ENCODE assay signal across 9 cellular contexts in the genomic region with DNA sequence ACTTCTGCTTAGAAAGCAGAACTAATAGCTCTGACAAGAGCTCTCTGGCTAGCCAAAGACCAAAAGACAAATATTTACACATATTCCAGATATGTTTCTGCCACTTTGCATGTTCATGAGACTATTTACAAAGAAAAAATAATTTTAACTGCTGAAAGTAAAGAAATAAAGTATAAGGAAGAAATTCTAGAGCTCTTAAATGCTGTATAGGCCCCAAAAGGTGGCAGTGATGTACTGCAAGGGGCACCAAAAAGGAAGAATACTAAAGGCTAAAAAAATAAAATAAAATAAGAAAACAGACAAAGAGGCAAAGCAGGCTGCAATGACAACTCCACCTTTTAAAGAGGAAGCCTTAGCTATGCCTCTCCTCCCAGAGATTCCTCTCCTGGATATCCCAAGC. TPM values are rescaled to one million over a fixed set of nuclear protein-coding genes. Genes with fewer than 3 reads are reported as not detected.
DNase-seq lines count a peak whose midpoint lies in the region; ATAC-seq and TF ChIP-seq lines count a peak whose summit lies in the region.
"Had no signal": no experiment of that assay in that cellular context is flagged by ENCODE, and none has a peak within 500 bp of the region (broad histone marks: within the 10 kb centered on the region; RNA-seq: fewer than 3 reads in every experiment).

No MANE protein-coding gene starts in this region.

- TF ChIP-seq EP300 in transverse colon (IDR thresholded peaks at IDR 0.05; ENCODE audit: low read depth): no peak

- no peaks in the 10 kb centered on the region for H3K9me3 Mint-ChIP-seq in activated naive CD4-positive, alpha-beta T cell treated with anti-CD3 and anti-CD28 coated beads, Interleukin-2, amount 50 U/mL, for 24 hours
- no peaks in the 10 kb centered on the region for H3K9me3 Mint-ChIP-seq in activated naive CD4-positive, alpha-beta T cell treated with anti-CD3 and anti-CD28 coated beads for 36 hours
- H3K9me3 Mint-ChIP-seq in activated naive CD4-positive, alpha-beta T cell treated with anti-CD3 and anti-CD28 coated beads, Interleukin-2, amount 10 ng/mL, durations not matched to agents 7 days and 5 days: peaks cover 7% of the 10 kb centered on the region

- intact Hi-C loops in activated naive CD4-positive, alpha-beta T cell treated with anti-CD3 and anti-CD28 coated beads for 36 hours (cut with micrococcal nuclease): loop anchor here (1.0 to 10.0 kb wide), 3 partner anchors 195 to 308 kb away; partner anchors contain the start of gene STYK1
- intact Hi-C loops in transverse colon (cut with DNase I; ENCODE audit: low total_unique reads): no loop called here
- intact Hi-C loops in aorta (cut with DNase I): loop anchor here in 1 of 2 donors (10.0 kb wide), 1 partner anchor 152 kb away; the partner anchor contains the start of gene GABARAPL1

- CTCF ChIA-PET in activated naive CD4-positive, alpha-beta T cell treated with anti-CD3 and anti-CD28 coated beads for 36 hours (lab: Charles Lee): interaction anchor here (0.5 to 2.2 kb wide), 6 partner anchors 9 to 218 kb away, joined by 3 to 10 read pairs (median 4); no protein-coding TSS in a partner anchor
- CTCF ChIA-PET in activated naive CD4-positive, alpha-beta T cell treated with anti-CD3 and anti-CD28 coated beads, Interleukin-2, amount 10 ng/mL, durations not matched to agents 7 days and 5 days (lab: Charles Lee): interaction anchor here (1.6 kb wide), 1 partner anchor 31 kb away, joined by 4 read pairs; no protein-coding TSS in a partner anchor

- no peak for TF ChIP-seq POLR2A in transverse colon (IDR thresholded peaks at IDR 0.05)

- H3K4me3 ChIP-seq in fibroblast of villous mesenchyme (ENCODE audit: low read depth, low read length) (no peak overlapping the region), transverse colon (no peak overlapping the region), aorta (ENCODE audit: low read length in 2 of 2) (no peak overlapping the region)

- H3K36me3 ChIP-seq in transverse colon (no peaks in the 10 kb centered on the region), aorta (ENCODE audit: control insufficient read depth in 1 of 2, insufficient read depth in 2 of 2, low read length in 1 of 2) (no peaks in the 10 kb centered on the region)

- no peaks in the 10 kb centered on the region for H3K27me3 ChIP-seq in transverse colon
- H3K27me3 ChIP-seq in aorta (ENCODE audit: control insufficient read depth in 1 of 2, insufficient read depth in 2 of 2, low read length in 1 of 2): no peaks in the 10 kb centered on the region

- no peak for ATAC-seq in GM19452 (IDR thresholded peaks at IDR 0.05; ENCODE audit: unreplicated experiment)
- ATAC-seq in aorta (ENCODE audit: low FRiP score): no peak

- H3K27ac Mint-ChIP-seq in activated naive CD4-positive, alpha-beta T cell treated with anti-CD3 and anti-CD28 coated beads, Interleukin-2, amount 50 U/mL, for 24 hours: peak overlapping the region; percentile 63
- no peak overlapping the region for H3K27ac Mint-ChIP-seq in activated naive CD4-positive, alpha-beta T cell treated with anti-CD3 and anti-CD28 coated beads for 36 hours
- H3K27ac Mint-ChIP-seq in activated naive CD4-positive, alpha-beta T cell treated with anti-CD3 and anti-CD28 coated beads, Interleukin-2, amount 10 ng/mL, durations not matched to agents 7 days and 5 days: no peak overlapping the region

- peak; percentile 34 for TF ChIP-seq CTCF in fibroblast of villous mesenchyme (IDR thresholded peaks at IDR 0.05; ENCODE audit: insufficient read depth, low read depth, low read length)
- TF ChIP-seq CTCF in transverse colon (IDR thresholded peaks at IDR 0.05): peak in 4 of 5 experiments; percentile 8 to 24 (median 20)

- peaks cover 4% of the 10 kb centered on the region for H3K36me3 Mint-ChIP-seq in activated naive CD4-positive, alpha-beta T cell treated with anti-CD3 and anti-CD28 coated beads, Interleukin-2, amount 50 U/mL, for 24 hours
- H3K36me3 Mint-ChIP-seq in activated naive CD4-positive, alpha-beta T cell treated with anti-CD3 and anti-CD28 coated beads for 36 hours (ENCODE audit: low read depth): no peaks in the 10 kb centered on the region
- peaks cover 2% of the 10 kb centered on the region for H3K36me3 Mint-ChIP-seq in activated naive CD4-positive, alpha-beta T cell treated with anti-CD3 and anti-CD28 coated beads, Interleukin-2, amount 10 ng/mL, durations not matched to agents 7 days and 5 days

- in situ Hi-C loops in transverse colon (cut with MboI; ENCODE audit: low pct_ligation_motif_present in 1 of 4, low pct_unique_long_range_greater_than_20kb in 1 of 4, low sequenced_read_pairs in 3 of 4): no loop called here

- DNase-seq in activated naive CD4-positive, alpha-beta T cell treated with anti-CD3 and anti-CD28 coated beads for 36 hours: no peak
- DNase-seq in RKO (ENCODE audit: low spot score) (peak; percentile 69), fibroblast of villous mesenchyme (ENCODE audit: low read depth) (peak; percentile 45), transverse colon (no peak), aorta (no peak)
- DNase-seq in activated naive CD4-positive, alpha-beta T cell treated with anti-CD3 and anti-CD28 coated beads, Interleukin-2, amount 10 ng/mL, durations not matched to agents 7 days and 5 days: no peak

- no peaks in the 10 kb centered on the region for H3K27me3 Mint-ChIP-seq in activated naive CD4-positive, alpha-beta T cell treated with anti-CD3 and anti-CD28 coated beads, Interleukin-2, amount 50 U/mL, for 24 hours
- H3K27me3 Mint-ChIP-seq in activated naive CD4-positive, alpha-beta T cell treated with anti-CD3 and anti-CD28 coated beads for 36 hours (ENCODE audit: low read depth): no peaks in the 10 kb centered on the region
- peaks cover 10% of the 10 kb centered on the region for H3K27me3 Mint-ChIP-seq in activated naive CD4-positive, alpha-beta T cell treated with anti-CD3 and anti-CD28 coated beads, Interleukin-2, amount 10 ng/mL, durations not matched to agents 7 days and 5 days

- peaks cover 26% of the 10 kb centered on the region for H3K4me1 Mint-ChIP-seq in activated naive CD4-positive, alpha-beta T cell treated with anti-CD3 and anti-CD28 coated beads, Interleukin-2, amount 50 U/mL, for 24 hours
- H3K4me1 Mint-ChIP-seq in activated naive CD4-positive, alpha-beta T cell treated with anti-CD3 and anti-CD28 coated beads for 36 hours (ENCODE audit: low read depth): peaks cover 10% of the 10 kb centered on the region
- H3K4me1 Mint-ChIP-seq in activated naive CD4-positive, alpha-beta T cell treated with anti-CD3 and anti-CD28 coated beads, Interleukin-2, amount 10 ng/mL, durations not matched to agents 7 days and 5 days: peaks cover 4% of the 10 kb centered on the region

- H3K27ac ChIP-seq in transverse colon (peak overlapping the region; percentile 89 to 96 (median 94)), aorta (ENCODE audit: low read depth in 1 of 2, low read length in 2 of 2) (peak overlapping the region in 1 of 2 donors; percentile 80)

- H3K4me1 ChIP-seq in transverse colon (peaks cover 13 to 50% (median 35%) of the 10 kb centered on the region in 4 donors), aorta (ENCODE audit: control insufficient read depth in 1 of 2, insufficient read depth in 2 of 2, low read length in 2 of 2) (no peaks in the 10 kb centered on the region)

- H3K9me3 ChIP-seq in transverse colon: no peaks in the 10 kb centered on the region
- no peaks in the 10 kb centered on the region for H3K9me3 ChIP-seq in aorta (ENCODE audit: control insufficient read depth, low read length)

- no peak overlapping the region for H3K4me3 Mint-ChIP-seq in activated naive CD4-positive, alpha-beta T cell treated with anti-CD3 and anti-CD28 coated beads, Interleukin-2, amount 50 U/mL, for 24 hours
- no peak overlapping the region for H3K4me3 Mint-ChIP-seq in activated naive CD4-positive, alpha-beta T cell treated with anti-CD3 and anti-CD28 coated beads for 36 hours
- H3K4me3 Mint-ChIP-seq in activated naive CD4-positive, alpha-beta T cell treated with anti-CD3 and anti-CD28 coated beads, Interleukin-2, amount 10 ng/mL, durations not matched to agents 7 days and 5 days: no peak overlapping the region

RNA-seq across cellular contexts. Expression of gene KLRK1, which starts 23.0 kb away (rescaled TPM):
- under 1 TPM; 0.35 to 0.50 TPM for total RNA-seq in activated naive CD4-positive, alpha-beta T cell treated with anti-CD3 and anti-CD28 coated beads for 36 hours
- total RNA-seq in fibroblast of villous mesenchyme (not detected in 2 replicates), transverse colon (1 to 10 TPM in 3 of 4 donors, not detected in 1; 4.9 to 5.4 (median 5.0) TPM), aorta (1 to 10 TPM; 1.9 to 3.5 TPM)
- polyA plus RNA-seq in aorta: 1 to 10 TPM in 1 of 2 donors, under 1 TPM in 1; 0.59 to 1.5 TPM
- total RNA-seq: Daoy had no signal

RNA-seq across cellular contexts. Expression of gene KLRC4, which starts 42.7 kb away (rescaled TPM):
- not detected for total RNA-seq in activated naive CD4-positive, alpha-beta T cell treated with anti-CD3 and anti-CD28 coated beads for 36 hours
- not detected in 2 replicates for total RNA-seq in fibroblast of villous mesenchyme
- 1 to 10 TPM in 2 of 4 donors, not detected in 2; 1.4 to 2.2 TPM for total RNA-seq in transverse colon
- total RNA-seq in aorta: under 1 TPM; 0.51 to 0.78 TPM
- polyA plus RNA-seq in aorta: under 1 TPM in 1 of 2 donors, not detected in 1; 0.56 TPM
- total RNA-seq: Daoy had no signal

RNA-seq across cellular contexts. Expression of gene KLRC3, which starts 53.5 kb away (rescaled TPM):
- total RNA-seq in activated naive CD4-positive, alpha-beta T cell treated with anti-CD3 and anti-CD28 coated beads for 36 hours: not detected
- total RNA-seq in fibroblast of villous mesenchyme: not detected in 2 replicates
- total RNA-seq in transverse colon: not detected
- not detected for total RNA-seq in aorta
- not detected for polyA plus RNA-seq in aorta
- total RNA-seq: Daoy had no signal

RNA-seq across cellular contexts. Expression of gene KLRD1, which starts 59.2 kb away (rescaled TPM):
- under 1 TPM in 1 of 2 experiments, not detected in 1; 0.81 TPM for total RNA-seq in activated naive CD4-positive, alpha-beta T cell treated with anti-CD3 and anti-CD28 coated beads for 36 hours
- total RNA-seq in fibroblast of villous mesenchyme (under 0.01 and 0.86 TPM in 2 replicates), transverse colon (1 to 10 TPM in 3 of 4 donors, under 1 TPM in 1; 0.20 to 8.6 (median 2.6) TPM), aorta (1 to 10 TPM; 4.4 to 6.5 TPM)
- polyA plus RNA-seq in aorta: 1 to 10 TPM in 1 of 2 donors, under 1 TPM in 1; 0.18 to 1.8 TPM

Comparison
In these comparisons a context has a peak if more than half of its experiments do, and no peak if none do; other contexts are left out.
1. DNase-seq: peak in RKO (single experiment) and fibroblast of villous mesenchyme (single experiment); none in activated naive CD4-positive, alpha-beta T cell treated with anti-CD3 and anti-CD28 coated beads for 36 hours (single experiment), transverse colon (single experiment), activated naive CD4-positive, alpha-beta T cell treated with anti-CD3 and anti-CD28 coated beads, Interleukin-2, amount 10 ng/mL, durations not matched to agents 7 days and 5 days (single experiment) and aorta (0 of 2).